In genomic region chr17:1471490-1471889, GRCh38 we compare ENCODE assay signal across 1 cellular context.
TF ChIP-seq lines count a peak whose summit lies in the region.

No MANE protein-coding gene starts in this region.

TF ChIP-seq in GM23338, 12 proteins besides CTCF, POLR2A, EP300 and RAD21 (continued from another document):
- no peak for TF ChIP-seq ZNF462 (CRISPR knock-in tag; IDR thresholded peaks at IDR 0.05)
- TF ChIP-seq EZH2phosphoT487 (IDR thresholded peaks at IDR 0.05; ENCODE audit: unreplicated experiment) = no peak
- TF ChIP-seq POLR2AphosphoS5 (IDR thresholded peaks at IDR 0.05; ENCODE audit: low read depth) = no peak
- no peak for TF ChIP-seq ZNF114 (CRISPR knock-in tag; IDR thresholded peaks at IDR 0.05)
